1 cellular context compared by ENCODE assay signal in the genomic region with DNA sequence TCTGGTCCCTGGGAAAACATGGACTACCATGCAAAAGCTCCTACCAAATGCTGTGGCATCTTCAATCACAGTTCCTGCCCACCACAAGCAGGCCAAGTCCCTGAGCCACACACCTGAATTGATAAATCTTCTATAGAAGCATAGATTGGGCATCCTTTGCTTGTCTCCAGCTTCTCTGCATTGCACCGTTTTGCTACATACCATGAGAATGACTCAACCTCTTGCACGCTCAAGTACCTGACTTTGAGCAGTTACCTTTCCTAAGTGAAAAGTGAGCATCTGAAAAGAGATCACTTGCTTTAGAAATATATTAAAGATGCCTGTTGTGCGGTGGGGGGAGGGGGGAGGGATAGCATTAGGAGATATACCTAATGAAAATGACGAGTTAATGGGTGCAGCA.
TF ChIP-seq lines count a peak whose summit lies in the region.

No MANE protein-coding gene starts in this region.

TF ChIP-seq in HepG2, 621 proteins besides CTCF, POLR2A, EP300 and RAD21 (continued from another document):
- TF ChIP-seq GFI1 (CRISPR knock-in tag; IDR thresholded peaks at IDR 0.05; ENCODE audit: borderline replicate concordance): no peak
